ENCODE assay signal across 8 cellular contexts in the genomic region with DNA sequence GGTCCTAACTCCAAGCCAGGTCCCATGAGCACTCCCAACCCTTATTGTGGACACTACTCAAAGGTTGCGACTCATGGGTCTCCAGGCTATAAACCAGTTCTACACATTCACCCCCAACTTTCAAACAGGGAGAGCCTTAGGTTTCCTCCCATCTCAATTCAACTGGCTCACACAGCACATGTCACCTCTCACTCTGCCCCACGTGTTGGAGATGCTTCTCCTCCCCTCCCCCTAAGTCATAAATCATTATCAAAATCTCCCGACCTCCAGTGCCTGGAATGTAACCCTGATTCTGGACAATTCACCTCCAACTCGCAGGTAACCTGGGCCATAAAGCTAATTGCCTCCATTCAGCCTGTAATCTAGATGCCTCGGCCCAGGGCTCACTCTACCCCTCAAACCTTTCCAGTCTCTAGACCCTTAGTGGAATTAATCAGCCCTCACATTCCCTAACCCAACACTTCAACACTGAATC. TPM values are rescaled to one million over a fixed set of nuclear protein-coding genes. Genes with fewer than 3 reads are reported as not detected.
DNase-seq lines count a peak whose midpoint lies in the region; ATAC-seq, FAIRE-seq and TF ChIP-seq lines count a peak whose summit lies in the region.

No MANE protein-coding gene starts in this region.

- no peaks in the 10 kb centered on the region for H3K9me1 ChIP-seq in endothelial cell of umbilical vein (replicated peaks; ENCODE audit: control insufficient read depth, extremely low read depth, insufficient read depth, low read length)

- intact Hi-C loops in A673 (cut with micrococcal nuclease; ENCODE audit: unreplicated experiment) (no loop called here), endothelial cell of umbilical vein (cut with micrococcal nuclease) (no loop called here)
- intact Hi-C loops in naive thymus-derived CD4-positive, alpha-beta T cell (cut with micrococcal nuclease) = loop anchor here (1.0 to 5.0 kb wide), 7 partner anchors 53 to 386 kb away; a partner anchor contains a TSS

- peaks cover 16% of the 10 kb centered on the region; the same call in 2 of the 3 replicates for H3K36me3 Mint-ChIP-seq in GM23338 (ENCODE audit: low read depth)
- H3K36me3 Mint-ChIP-seq in naive thymus-derived CD4-positive, alpha-beta T cell = peaks cover 0 to 22% (median 10%) of the 10 kb centered on the region in 5 donors

- DNase-seq in A673 (ENCODE audit: low spot score) (peak; percentile 37), GM23338 (ENCODE audit: low spot score) (peak; percentile 26), SK-N-DZ (ENCODE audit: low spot score) (peak; percentile 22), endothelial cell of umbilical vein (ENCODE audit: low read depth, low spot score) (peak; percentile 14), caudate nucleus (lab: John Stamatoyannopoulos, UW) (no peak)
- peak in 3 of 9 donors; percentile 7 to 34 (median 7) for DNase-seq in naive thymus-derived CD4-positive, alpha-beta T cell

- H3K4me3 Mint-ChIP-seq in GM23338 = peak overlapping the region; percentile 88
- H3K4me3 Mint-ChIP-seq in naive thymus-derived CD4-positive, alpha-beta T cell = peak overlapping the region; percentile 92 to 99 (median 96)

- H3K79me2 ChIP-seq in GM23338 (replicated peaks; ENCODE audit: insufficient read depth) = peaks cover 54% of the 10 kb centered on the region
- H3K79me2 ChIP-seq in endothelial cell of umbilical vein (ENCODE audit: control insufficient read depth, insufficient read depth, low read length) = peaks cover 50% of the 10 kb centered on the region

- H3K27me3 ChIP-seq in A673 (replicated peaks; ENCODE audit: insufficient read depth, low read depth, low read length, poor library complexity) (no peaks in the 10 kb centered on the region), GM23338 (ENCODE audit: insufficient read depth) (peaks cover 8% of the 10 kb centered on the region), endothelial cell of umbilical vein (ENCODE audit: control insufficient read depth in 2 of 2, insufficient read depth in 2 of 2, low read length in 2 of 2) (no peaks in the 10 kb centered on the region)
- H3K27me3 ChIP-seq in naive thymus-derived CD4-positive, alpha-beta T cell (ENCODE audit: control insufficient read depth in 2 of 2, insufficient read depth in 2 of 2, low read length in 2 of 2) = no peaks in the 10 kb centered on the region

- H3K4me1 ChIP-seq in A673 (ENCODE audit: insufficient read depth, low read length, poor library complexity, severe bottlenecking) (peaks cover 6% of the 10 kb centered on the region), GM23338 (ENCODE audit: insufficient read depth) (peaks cover 11% of the 10 kb centered on the region), endothelial cell of umbilical vein (ENCODE audit: control insufficient read depth, extremely low read depth, insufficient read depth, low read length) (peaks cover 15% of the 10 kb centered on the region)
- peaks cover 11 to 25% of the 10 kb centered on the region in 2 donors for H3K4me1 ChIP-seq in naive thymus-derived CD4-positive, alpha-beta T cell (ENCODE audit: control insufficient read depth in 2 of 2, insufficient read depth in 2 of 2, low read length in 2 of 2)

- H4K20me1 ChIP-seq in GM23338 (replicated peaks; ENCODE audit: insufficient read depth) = peaks cover 39% of the 10 kb centered on the region
- H4K20me1 ChIP-seq in endothelial cell of umbilical vein (replicated peaks; ENCODE audit: control insufficient read depth, extremely low read depth, insufficient read depth, low read length) = no peaks in the 10 kb centered on the region

- H3K36me3 ChIP-seq in A673 (ENCODE audit: insufficient read depth, low read length, poor library complexity, severe bottlenecking) (peaks cover 7% of the 10 kb centered on the region), GM23338 (ENCODE audit: insufficient read depth) (no peaks in the 10 kb centered on the region), endothelial cell of umbilical vein (ENCODE audit: control insufficient read depth in 2 of 2, extremely low read depth in 1 of 2, insufficient read depth in 2 of 2, low read length in 2 of 2) (no peaks in the 10 kb centered on the region)
- peaks cover 0 to 5% (median 0%) of the 10 kb centered on the region in 3 experiments for H3K36me3 ChIP-seq in naive thymus-derived CD4-positive, alpha-beta T cell (ENCODE audit: control insufficient read depth in 2 of 3, insufficient read depth in 3 of 3, low read length in 3 of 3)

- ATAC-seq in GM23338 (peak; percentile 34), HG02678 (IDR thresholded peaks at IDR 0.05; ENCODE audit: unreplicated experiment) (no peak), GM18861 (IDR thresholded peaks at IDR 0.05; ENCODE audit: unreplicated experiment) (no peak)
- no peak for ATAC-seq in naive thymus-derived CD4-positive, alpha-beta T cell

- peak overlapping the region; percentile 92 for H3K4me2 ChIP-seq in GM23338
- peak overlapping the region; percentile 78 for H3K4me2 ChIP-seq in endothelial cell of umbilical vein (ENCODE audit: insufficient read depth, low read length)

- dilution Hi-C loops in endothelial cell of umbilical vein (cut with MboI; ENCODE audit: extremely low pct_ligation_motif_present, low sequenced_read_pairs) = no loop called here

- no peak for FAIRE-seq in endothelial cell of umbilical vein (lab: Jason Lieb, UNC)

- H3K9me3 Mint-ChIP-seq in GM23338 = peaks cover 10% of the 10 kb centered on the region
- H3K9me3 Mint-ChIP-seq in naive thymus-derived CD4-positive, alpha-beta T cell = peaks cover 0 to 3% (median 0%) of the 10 kb centered on the region in 11 donors

- H2AFZ ChIP-seq in GM23338 (peak overlapping the region; percentile 83), endothelial cell of umbilical vein (ENCODE audit: low read depth, low read length) (peak overlapping the region; percentile 29)

- H3K9ac ChIP-seq in endothelial cell of umbilical vein (replicated peaks; ENCODE audit: extremely low read depth, insufficient read depth, low read length) = peak overlapping the region; percentile 74

- TF ChIP-seq CTCF in A673 (conservative IDR thresholded peaks at IDR 0.05; ENCODE audit: low read depth, low read length) = no peak
- no peak for TF ChIP-seq CTCF in GM23338 (conservative IDR thresholded peaks at IDR 0.05; ENCODE audit: low read depth in 2 of 2)
- no peak for TF ChIP-seq CTCF in endothelial cell of umbilical vein (IDR thresholded peaks at IDR 0.05; ENCODE audit: extremely low read depth in 1 of 2, insufficient read depth in 1 of 2, low read depth in 1 of 2, low read length in 2 of 2)

- H3K9me3 ChIP-seq in A673 (ENCODE audit: low read depth, low read length, poor library complexity, severe bottlenecking) = no peaks in the 10 kb centered on the region
- H3K9me3 ChIP-seq in endothelial cell of umbilical vein (replicated peaks; ENCODE audit: control insufficient read depth, insufficient read depth, low read length) = no peaks in the 10 kb centered on the region
- no peaks in the 10 kb centered on the region for H3K9me3 ChIP-seq in naive thymus-derived CD4-positive, alpha-beta T cell (ENCODE audit: control insufficient read depth in 2 of 3, low read length in 3 of 3)

- peaks cover 6% of the 10 kb centered on the region for H3K27me3 Mint-ChIP-seq in GM23338 (ENCODE audit: insufficient read depth, low read depth, poor library complexity)
- no peaks in the 10 kb centered on the region for H3K27me3 Mint-ChIP-seq in naive thymus-derived CD4-positive, alpha-beta T cell

- H3K4me3 ChIP-seq in A673 (ENCODE audit: low read depth, low read length, poor library complexity, severe bottlenecking) = peak overlapping the region; percentile 58
- peak overlapping the region; percentile 97 for H3K4me3 ChIP-seq in GM23338
- H3K4me3 ChIP-seq in endothelial cell of umbilical vein (replicated peaks in 1 of 3; ENCODE audit: insufficient read depth in 1 of 3, low read depth in 1 of 3, low read length in 3 of 3) = peak overlapping the region; percentile 56 to 77 (median 65)
- peak overlapping the region; percentile 70 for H3K4me3 ChIP-seq in naive thymus-derived CD4-positive, alpha-beta T cell (ENCODE audit: low read length)

- POLR2A ChIA-PET in A673 (lab: Charles Lee; ENCODE audit: low non-redundant PET) (no interaction called here), endothelial cell of umbilical vein (lab: Charles Lee) (no interaction called here)
- POLR2A ChIA-PET in naive thymus-derived CD4-positive, alpha-beta T cell (lab: Charles Lee) = interaction anchor here (1.0 kb wide), 1 partner anchor 71 kb away, joined by 3 read pairs; a partner anchor contains a TSS

- no peaks in the 10 kb centered on the region; the same call in 1 of the 2 replicates for H3K9me2 ChIP-seq in GM23338 (ENCODE audit: insufficient read depth)

- no peak for TF ChIP-seq POLR2A in endothelial cell of umbilical vein (IDR thresholded peaks at IDR 0.05; ENCODE audit: low read depth, low read length)

- peak overlapping the region; percentile 36 for H3K27ac Mint-ChIP-seq in GM23338
- H3K27ac Mint-ChIP-seq in naive thymus-derived CD4-positive, alpha-beta T cell = peak overlapping the region; percentile 74 to 96 (median 88)

- BruUV-seq in A673 (replicated peaks; lab: Mats Ljungman, UMichigan) (no TSS peak), endothelial cell of umbilical vein (replicated peaks; lab: Mats Ljungman, UMichigan) (no TSS peak)

- CTCF ChIA-PET in A673 (lab: Charles Lee) = no interaction called here
- CTCF ChIA-PET in endothelial cell of umbilical vein (lab: Charles Lee) = interaction anchor here (1.1 kb wide), 1 partner anchor 15 kb away, joined by 4 read pairs; no protein-coding TSS in a partner anchor
- CTCF ChIA-PET in naive thymus-derived CD4-positive, alpha-beta T cell (lab: Charles Lee) = no interaction called here

- H3K27ac ChIP-seq in A673 (ENCODE audit: low read depth, low read length, poor library complexity, severe bottlenecking) = peak overlapping the region; percentile 66
- no peak overlapping the region for H3K27ac ChIP-seq in GM23338 (ENCODE audit: low read depth)
- H3K27ac ChIP-seq in endothelial cell of umbilical vein (ENCODE audit: insufficient read depth, low read depth, low read length) = peak overlapping the region; percentile 52
- peak overlapping the region; percentile 73 for H3K27ac ChIP-seq in naive thymus-derived CD4-positive, alpha-beta T cell (ENCODE audit: low read depth, low read length)
- no peak overlapping the region for H3K27ac ChIP-seq in caudate nucleus (ENCODE audit: low read depth, low read length)

- peaks cover 10% of the 10 kb centered on the region; the same call in 2 of the 3 replicates for H3K4me1 Mint-ChIP-seq in GM23338
- peaks cover 42 to 58% (median 54%) of the 10 kb centered on the region in 7 donors for H3K4me1 Mint-ChIP-seq in naive thymus-derived CD4-positive, alpha-beta T cell

- H3F3A ChIP-seq in GM23338 (replicated peaks; ENCODE audit: low read depth) = no peaks in the 10 kb centered on the region; the same call in 1 of the 2 replicates

RNA-seq across cellular contexts. Expression of a gene that starts 0.6 kb away (rescaled TPM):
- total RNA-seq in A673 (2021) = 196 and 208 TPM in 2 replicates
- total RNA-seq in GM23338 (2014; rRNA removed; shearing (Covaris generic)) = 142 and 165 TPM in 2 replicates
- polyA plus RNA-seq in GM23338 (2016; fragmentation: Nextera tagmentation; extraction: Ambion mirVana) = 121 and 125 TPM in 2 replicates
- 231 and 248 TPM in 2 replicates for polyA plus RNA-seq in SK-N-DZ (2014; cell fraction: cytosol; rRNA removed)
- polyA plus RNA-seq in SK-N-DZ (2014; cell fraction: nucleus; rRNA removed) = 239 and 380 TPM in 2 replicates
- total RNA-seq in endothelial cell of umbilical vein = 131 and 134 TPM in 2 replicates
- 71.4 and 107 TPM in 2 replicates for polyA plus RNA-seq in endothelial cell of umbilical vein
- polyA plus RNA-seq in endothelial cell of umbilical vein (2011; cell fraction: cytosol; rRNA removed) = 180 and 198 TPM in 2 replicates
- polyA plus RNA-seq in endothelial cell of umbilical vein (2011; cell fraction: nucleus; rRNA removed) = 129 and 207 TPM in 2 replicates
- polyA plus RNA-seq in endothelial cell of umbilical vein (2012) = 115 and 131 TPM in 2 replicates
- polyA minus RNA-seq in endothelial cell of umbilical vein = 48.3 and 61.9 TPM in 2 replicates
- polyA minus RNA-seq in endothelial cell of umbilical vein (2011; cell fraction: cytosol; rRNA and poly(A)+ RNA removed) = 106 TPM
- 50.1 and 83.7 TPM in 2 replicates for polyA minus RNA-seq in endothelial cell of umbilical vein (2011; cell fraction: nucleus; rRNA and poly(A)+ RNA removed)
- 100 to 1,000 TPM in 1 of 5 experiments, 10 to 100 TPM in 4; 53.8 to 219 (median 90.2) TPM for total RNA-seq in naive thymus-derived CD4-positive, alpha-beta T cell
- polyA plus RNA-seq in naive thymus-derived CD4-positive, alpha-beta T cell = 100 to 1,000 TPM; 113 to 134 TPM

RNA-seq across cellular contexts. Expression of a gene that starts 44.9 kb away (rescaled TPM):
- 3.6 and 4.6 TPM in 2 replicates for total RNA-seq in A673 (2021)
- 1.2 and 1.4 TPM in 2 replicates for total RNA-seq in GM23338 (2014; rRNA removed; shearing (Covaris generic))
- 0.28 and 0.37 TPM in 2 replicates for polyA plus RNA-seq in GM23338 (2016; fragmentation: Nextera tagmentation; extraction: Ambion mirVana)
- 0.99 TPM in 1 of 2 replicates, not detected in the other for polyA plus RNA-seq in SK-N-DZ (2014; cell fraction: cytosol; rRNA removed)
- polyA plus RNA-seq in SK-N-DZ (2014; cell fraction: nucleus; rRNA removed) = 0.64 and 3.8 TPM in 2 replicates
- total RNA-seq in endothelial cell of umbilical vein = 0.76 and 0.91 TPM in 2 replicates
- 1.3 and 1.4 TPM in 2 replicates for polyA plus RNA-seq in endothelial cell of umbilical vein
- polyA plus RNA-seq in endothelial cell of umbilical vein (2011; cell fraction: cytosol; rRNA removed) = 0.46 and 0.93 TPM in 2 replicates
- polyA plus RNA-seq in endothelial cell of umbilical vein (2011; cell fraction: nucleus; rRNA removed) = 2.9 and 3.1 TPM in 2 replicates
- 1.8 and 2.2 TPM in 2 replicates for polyA plus RNA-seq in endothelial cell of umbilical vein (2012)
- polyA minus RNA-seq in endothelial cell of umbilical vein = 4.3 and 6.6 TPM in 2 replicates
- polyA minus RNA-seq in endothelial cell of umbilical vein (2011; cell fraction: cytosol; rRNA and poly(A)+ RNA removed) = not detected
- polyA minus RNA-seq in endothelial cell of umbilical vein (2011; cell fraction: nucleus; rRNA and poly(A)+ RNA removed) = 1.2 and 1.5 TPM in 2 replicates
- total RNA-seq in naive thymus-derived CD4-positive, alpha-beta T cell = 1 to 10 TPM; 5.3 to 9.6 (median 9.0) TPM
- 1 to 10 TPM; 4.3 to 5.1 TPM for polyA plus RNA-seq in naive thymus-derived CD4-positive, alpha-beta T cell

Comparison
In these comparisons a context has a peak if more than half of its experiments do, and no peak if none do; other contexts are left out.
1. DNase-seq: peak in A673 (single experiment), GM23338 (single experiment), SK-N-DZ (single experiment) and endothelial cell of umbilical vein (single experiment); none in caudate nucleus (0 of 61).
2. H3K27ac ChIP-seq: peak in A673 (single experiment), endothelial cell of umbilical vein (single experiment) and naive thymus-derived CD4-positive, alpha-beta T cell (single experiment); none in GM23338 (single experiment) and caudate nucleus (single experiment).
3. intact Hi-C loops: an anchor here in naive thymus-derived CD4-positive, alpha-beta T cell (1.0 to 5.0 kb wide); none called in A673 and endothelial cell of umbilical vein.
4. Peak in every context shown above with its lines, with median percentiles within 50 percentile points of each other: H3K4me3 ChIP-seq.